9 cellular contexts compared by ENCODE assay signal in the genomic region with DNA sequence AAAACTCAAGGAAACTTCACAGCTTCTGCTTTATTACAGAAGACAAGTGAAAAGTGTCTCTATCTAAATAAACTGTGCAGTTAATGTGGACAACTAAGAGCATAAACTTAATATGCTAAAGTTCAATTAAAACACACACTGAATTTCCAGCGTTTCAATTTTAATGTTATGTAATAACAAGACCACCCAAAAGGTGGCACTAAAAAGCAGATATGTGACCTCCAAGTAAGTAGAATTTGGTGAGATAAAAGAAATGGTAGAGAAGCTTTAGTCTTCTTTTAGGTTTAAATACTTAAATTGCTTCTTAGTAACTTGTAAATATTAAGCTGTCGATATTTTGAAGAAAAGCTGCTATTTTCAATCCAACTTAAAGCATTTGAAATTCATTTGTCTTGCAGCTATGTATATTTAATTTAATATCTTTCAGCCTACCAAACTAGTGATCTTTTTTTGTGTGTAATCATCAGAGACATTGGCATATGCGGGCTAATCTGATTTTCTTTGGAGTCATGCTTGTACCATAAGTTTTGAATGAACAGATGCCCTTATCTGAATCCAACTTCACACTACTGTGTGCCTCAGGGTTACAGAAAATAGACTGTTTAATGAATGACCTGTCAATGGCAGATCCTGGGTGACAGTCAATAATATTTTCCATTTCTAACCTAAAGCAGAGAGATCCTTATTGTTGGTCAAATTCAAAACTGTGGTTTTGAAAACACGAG. TPM values are rescaled to one million over a fixed set of nuclear protein-coding genes. Genes with fewer than 3 reads are reported as not detected.
DNase-seq lines count a peak whose midpoint lies in the region; ATAC-seq and TF ChIP-seq lines count a peak whose summit lies in the region.
"Had no signal": no experiment of that assay in that cellular context is flagged by ENCODE, and none has a peak within 500 bp of the region (broad histone marks: within the 10 kb centered on the region; RNA-seq: fewer than 3 reads in every experiment).

No MANE protein-coding gene starts in this region.

- intact Hi-C loops in MCF 10A (cut with micrococcal nuclease) (loop anchor here (2.0 kb wide), 2 partner anchors 595 to 683 kb away; no protein-coding TSS in a partner anchor), mammary epithelial cell (cut with micrococcal nuclease) (no loop called here), PC-3 (cut with micrococcal nuclease) (loop anchor here (1.0 to 10.0 kb wide), 3 partner anchors 331 to 683 kb away; no protein-coding TSS in a partner anchor)

- H3K9me3 Mint-ChIP-seq in MCF 10A (ENCODE audit: unreplicated experiment): no peaks in the 10 kb centered on the region
- H3K9me3 Mint-ChIP-seq in type B pancreatic cell: no peaks in the 10 kb centered on the region
- no peaks in the 10 kb centered on the region for H3K9me3 Mint-ChIP-seq in stimulated activated naive B cell treated with anti-CD40 and anti-IgM and Interleukin-4, amounts not matched to agents 10 μg/mL and 1 μg/mL and 100 μg/mL, for 72 hours

- peak; percentile 30 for TF ChIP-seq CTCF in MCF 10A (IDR thresholded peaks at IDR 0.05; ENCODE audit: unreplicated experiment)
- no peak for TF ChIP-seq CTCF in mammary epithelial cell (conservative IDR thresholded peaks at IDR 0.05 in 1 of 2, IDR thresholded peaks at IDR 0.05 in 1 of 2; ENCODE audit: extremely low read depth in 1 of 2, insufficient read depth in 1 of 2, low read depth in 1 of 2, low read length in 2 of 2)
- TF ChIP-seq CTCF in PC-3 (conservative IDR thresholded peaks at IDR 0.05; ENCODE audit: low read depth, low read length): peak; percentile 60
- TF ChIP-seq CTCF in fibroblast of villous mesenchyme (IDR thresholded peaks at IDR 0.05; ENCODE audit: insufficient read depth, low read depth, low read length): peak; percentile 45
- TF ChIP-seq CTCF in type B pancreatic cell (conservative IDR thresholded peaks at IDR 0.05): peak; percentile 69

- H3K27ac ChIP-seq in mammary epithelial cell (ENCODE audit: insufficient read depth, low read depth, low read length) (no peak overlapping the region), PC-3 (ENCODE audit: low read length) (no peak overlapping the region)

- no peaks in the 10 kb centered on the region for H3K9me2 ChIP-seq in PC-3 (replicated peaks; ENCODE audit: low read length)

- H3K36me3 Mint-ChIP-seq in MCF 10A (ENCODE audit: insufficient read depth, unreplicated experiment) (peaks cover 5% of the 10 kb centered on the region), type B pancreatic cell (no peaks in the 10 kb centered on the region)
- H3K36me3 Mint-ChIP-seq in stimulated activated naive B cell treated with anti-CD40 and anti-IgM and Interleukin-4, amounts not matched to agents 10 μg/mL and 1 μg/mL and 100 μg/mL, for 72 hours: no peaks in the 10 kb centered on the region

- dilution Hi-C loops in mammary epithelial cell (cut with HindIII; ENCODE audit: low sequenced_read_pairs): no loop called here

- H3K9me3 ChIP-seq in mammary epithelial cell (replicated peaks; ENCODE audit: insufficient read depth, low read length) (no peaks in the 10 kb centered on the region), PC-3 (ENCODE audit: low read length) (no peaks in the 10 kb centered on the region)

- POLR2A ChIA-PET in MCF 10A (lab: Yijun Ruan, JAX): interaction anchor here (0.7 to 1.3 kb wide), 2 partner anchors 14 to 30 kb away, joined by 3 read pairs; no protein-coding TSS in a partner anchor
- POLR2A ChIA-PET in PC-3 (lab: Charles Lee; ENCODE audit: unreplicated experiment): interaction anchor here (0.6 kb wide), 2 partner anchors 138 to 570 kb away, joined by 3 to 4 read pairs; no protein-coding TSS in a partner anchor

- CTCF ChIA-PET in MCF 10A (lab: Yijun Ruan, JAX): interaction anchor here (0.6 to 3.8 kb wide), 6 partner anchors 23 to 1863 kb away, joined by 3 to 26 read pairs (median 3); no protein-coding TSS in a partner anchor
- CTCF ChIA-PET in mammary epithelial cell (lab: Charles Lee; ENCODE audit: low non-redundant PET): interaction anchor here (0.7 kb wide), 1 partner anchor 1864 kb away, joined by 3 read pairs; no protein-coding TSS in a partner anchor
- CTCF ChIA-PET in PC-3 (lab: Charles Lee): interaction anchor here (0.6 to 0.8 kb wide), 2 partner anchors 230 to 331 kb away, joined by 3 to 4 read pairs; no protein-coding TSS in a partner anchor

- H3K79me2 ChIP-seq in mammary epithelial cell (ENCODE audit: insufficient read depth, low read length) (no peaks in the 10 kb centered on the region), PC-3 (ENCODE audit: low read length) (no peaks in the 10 kb centered on the region)

- ATAC-seq in PC-3: no peak; the same call in 1 of the 2 replicates
- ATAC-seq in stimulated activated naive B cell treated with anti-CD40 and anti-IgM and Interleukin-4, amounts not matched to agents 10 μg/mL and 1 μg/mL and 100 μg/mL, for 72 hours (replicated peaks): no peak
- no peak for ATAC-seq in GM19035 (IDR thresholded peaks at IDR 0.05; ENCODE audit: unreplicated experiment)

- no peaks in the 10 kb centered on the region for H3F3A ChIP-seq in PC-3 (ENCODE audit: low read length, unreplicated experiment)

- no TSS peak for BruUV-seq in MCF 10A (replicated peaks; lab: Mats Ljungman, UMichigan)
- no TSS peak for BruUV-seq in mammary epithelial cell (replicated peaks; lab: Mats Ljungman, UMichigan)
- no TSS peak for BruUV-seq in PC-3 (replicated peaks; lab: Mats Ljungman, UMichigan)

- H4K20me1 ChIP-seq in mammary epithelial cell (ENCODE audit: insufficient read depth, low read length) (no peaks in the 10 kb centered on the region), PC-3 (ENCODE audit: low read length) (no peaks in the 10 kb centered on the region)

- H3K36me3 ChIP-seq in mammary epithelial cell (ENCODE audit: insufficient read depth, low read length): no peaks in the 10 kb centered on the region
- H3K36me3 ChIP-seq in PC-3 (ENCODE audit: low read depth, low read length): no peaks in the 10 kb centered on the region

- DNase-seq in MCF 10A (ENCODE audit: unreplicated experiment): peak; percentile 26
- DNase-seq in mammary epithelial cell: no peak
- DNase-seq in PC-3: peak; percentile 39
- DNase-seq in fibroblast of villous mesenchyme (ENCODE audit: low read depth): peak; percentile 50
- DNase-seq in type B pancreatic cell (ENCODE audit: extremely low spot score, unreplicated experiment): no peak
- no peak for DNase-seq in stimulated activated naive B cell treated with anti-CD40 and anti-IgM and Interleukin-4, amounts not matched to agents 10 μg/mL and 1 μg/mL and 100 μg/mL, for 72 hours
- no peak for DNase-seq in C1 segment of cervical spinal cord (lab: John Stamatoyannopoulos, UW)
- DNase-seq: cerebellar nuclear complex had no signal

- H3K4me3 ChIP-seq in mammary epithelial cell (replicated peaks in 1 of 3; ENCODE audit: insufficient read depth in 1 of 3, low read depth in 2 of 3, low read length in 3 of 3): no peak overlapping the region
- H3K4me3 ChIP-seq in PC-3 (ENCODE audit: low read length): no peak overlapping the region
- H3K4me3 ChIP-seq in fibroblast of villous mesenchyme (ENCODE audit: low read depth, low read length): no peak overlapping the region

- H3K4me3 Mint-ChIP-seq in MCF 10A (ENCODE audit: unreplicated experiment): no peak overlapping the region
- no peak overlapping the region for H3K4me3 Mint-ChIP-seq in type B pancreatic cell
- no peak overlapping the region for H3K4me3 Mint-ChIP-seq in stimulated activated naive B cell treated with anti-CD40 and anti-IgM and Interleukin-4, amounts not matched to agents 10 μg/mL and 1 μg/mL and 100 μg/mL, for 72 hours

- in situ Hi-C loops in mammary epithelial cell (cut with MboI; ENCODE audit: low sequenced_read_pairs in 2 of 2): no loop called here

- H3K4me2 ChIP-seq in mammary epithelial cell (ENCODE audit: insufficient read depth, low read depth, low read length): no peak overlapping the region
- H3K4me2 ChIP-seq in PC-3 (ENCODE audit: low read length): no peak overlapping the region

- H3K27me3 Mint-ChIP-seq in MCF 10A (ENCODE audit: insufficient read depth, unreplicated experiment) (no peaks in the 10 kb centered on the region), type B pancreatic cell (no peaks in the 10 kb centered on the region)
- H3K27me3 Mint-ChIP-seq in stimulated activated naive B cell treated with anti-CD40 and anti-IgM and Interleukin-4, amounts not matched to agents 10 μg/mL and 1 μg/mL and 100 μg/mL, for 72 hours: no peaks in the 10 kb centered on the region

- WGBS in mammary epithelial cell (ENCODE audit: low coverage, missing lambda C conversion rate): 74% methylated on average over 4 of the region's 4 CpGs

- H3K9ac ChIP-seq in mammary epithelial cell (ENCODE audit: insufficient read depth, low read length): no peak overlapping the region
- no peak overlapping the region for H3K9ac ChIP-seq in PC-3 (ENCODE audit: low read length)

- no peaks in the 10 kb centered on the region for H3K4me1 Mint-ChIP-seq in MCF 10A (ENCODE audit: insufficient read depth, unreplicated experiment)
- peaks cover 12% of the 10 kb centered on the region for H3K4me1 Mint-ChIP-seq in type B pancreatic cell (ENCODE audit: unreplicated experiment)
- peaks cover 0 to 4% of the 10 kb centered on the region in 2 donors for H3K4me1 Mint-ChIP-seq in stimulated activated naive B cell treated with anti-CD40 and anti-IgM and Interleukin-4, amounts not matched to agents 10 μg/mL and 1 μg/mL and 100 μg/mL, for 72 hours

- H2AFZ ChIP-seq in mammary epithelial cell (ENCODE audit: low read depth, low read length): no peak overlapping the region
- H2AFZ ChIP-seq in PC-3 (ENCODE audit: low read length): no peak overlapping the region

- no peaks in the 10 kb centered on the region for H3K4me1 ChIP-seq in mammary epithelial cell (ENCODE audit: insufficient read depth, low read length)
- H3K4me1 ChIP-seq in PC-3 (ENCODE audit: insufficient read depth, low read length): no peaks in the 10 kb centered on the region

- H3K27ac Mint-ChIP-seq in MCF 10A (ENCODE audit: low read depth, unreplicated experiment): no peak overlapping the region
- H3K27ac Mint-ChIP-seq in type B pancreatic cell: no peak overlapping the region
- H3K27ac Mint-ChIP-seq in stimulated activated naive B cell treated with anti-CD40 and anti-IgM and Interleukin-4, amounts not matched to agents 10 μg/mL and 1 μg/mL and 100 μg/mL, for 72 hours: no peak overlapping the region

- H3K27me3 ChIP-seq in mammary epithelial cell (ENCODE audit: insufficient read depth, low read length): peaks cover 2% of the 10 kb centered on the region
- no peaks in the 10 kb centered on the region for H3K27me3 ChIP-seq in PC-3 (ENCODE audit: low read length)

RNA-seq across cellular contexts. Expression of gene ADAMTS1, which starts 36.5 kb away (rescaled TPM):
- total RNA-seq in MCF 10A (2022) (1.3 and 1.4 TPM in 2 replicates), mammary epithelial cell (100 to 1,000 TPM in 1 of 2 donors, 10 to 100 TPM in 1; 61.9 to 339 TPM), PC-3 (2014; rRNA removed) (12.9 and 25.1 TPM in 2 replicates), fibroblast of villous mesenchyme (177 and 589 TPM in 2 replicates), type B pancreatic cell (ENCODE audit: low replicate concordance) (34.9 and 77.3 TPM in 2 replicates)
- polyA plus RNA-seq in mammary epithelial cell: 72.7 TPM
- 165 TPM for polyA minus RNA-seq in mammary epithelial cell

Comparison
In these comparisons a context has a peak if more than half of its experiments do, and no peak if none do; other contexts are left out.
1. DNase-seq: peak in MCF 10A (single experiment), PC-3 (single experiment) and fibroblast of villous mesenchyme (single experiment); none in mammary epithelial cell (single experiment), type B pancreatic cell (single experiment), stimulated activated naive B cell treated with anti-CD40 and anti-IgM and Interleukin-4, amounts not matched to agents 10 μg/mL and 1 μg/mL and 100 μg/mL, for 72 hours (single experiment) and C1 segment of cervical spinal cord (0 of 14).
2. CTCF ChIP-seq: peak in MCF 10A (single experiment), PC-3 (single experiment), fibroblast of villous mesenchyme (single experiment) and type B pancreatic cell (single experiment); none in mammary epithelial cell (0 of 2).